In the genomic region with DNA sequence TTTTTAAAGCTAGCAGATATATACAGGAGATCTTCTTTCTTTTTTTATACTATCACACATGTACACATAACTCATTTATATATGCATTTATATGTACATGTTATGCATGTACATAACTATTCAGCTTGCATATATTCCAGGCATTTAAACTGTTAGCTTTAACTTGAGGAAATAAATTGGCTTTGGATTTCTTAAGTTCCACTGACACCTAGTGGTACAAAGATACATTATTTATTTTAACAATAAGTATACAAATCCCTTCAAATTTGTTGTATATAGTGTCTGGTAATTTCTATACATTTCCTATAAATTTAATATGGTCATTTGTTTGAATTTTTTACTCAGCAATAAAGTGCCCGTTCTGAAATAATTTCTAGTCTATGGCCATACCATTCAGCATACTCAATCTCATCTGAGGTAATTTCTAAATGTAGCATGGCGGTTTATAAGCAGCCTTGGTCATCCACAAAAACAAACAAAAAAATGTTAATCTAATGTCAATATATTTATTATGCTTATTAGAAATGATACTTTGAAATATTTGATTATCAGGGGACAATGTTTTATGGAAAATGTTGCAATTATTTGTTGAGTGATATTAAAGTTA, we compare ENCODE assay signal across 9 cellular contexts. TPM values are rescaled to one million over a fixed set of nuclear protein-coding genes. Genes with fewer than 3 reads are reported as not detected.
A peak's percentile ranks its signal among the peaks of the same experiment; 100 is the strongest.
DNase-seq lines count a peak whose midpoint lies in the region; ATAC-seq and TF ChIP-seq lines count a peak whose summit lies in the region.
"Had no signal": no experiment of that assay in that cellular context is flagged by ENCODE, and none has a peak within 500 bp of the region (broad histone marks: within the 10 kb centered on the region; RNA-seq: fewer than 3 reads in every experiment).

No MANE protein-coding gene starts in this region.

- no peaks in the 10 kb centered on the region for H3K4me1 ChIP-seq in tibial nerve
- H3K4me1 ChIP-seq: SJCRH30 had no signal

- no peaks in the 10 kb centered on the region for H3K27me3 ChIP-seq in tibial nerve
- H3K27me3 ChIP-seq: SJCRH30 had no signal

- no peaks in the 10 kb centered on the region for H3K9me3 ChIP-seq in tibial nerve
- H3K9me3 ChIP-seq: SJCRH30 had no signal

- ATAC-seq in activated CD8-positive, alpha-beta T cell treated with anti-CD3 and anti-CD28 coated beads for 36 hours, result no peak
- no peak for ATAC-seq in activated CD8-positive, alpha-beta T cell treated with anti-CD3 and anti-CD28 coated beads, Interleukin-2, amount 10 ng/mL, durations not matched to agents 7 days and 5 days
- ATAC-seq in SK-N-SH treated with all-trans-retinoic acid at 6 μM for 48 hours, result peak; percentile 61; the same call in 2 of the 3 replicates
- no peak for ATAC-seq in GM19395 (IDR thresholded peaks at IDR 0.05; ENCODE audit: unreplicated experiment)

- H3K4me3 ChIP-seq in tibial nerve, result no peak overlapping the region
- H3K4me3 ChIP-seq: SJCRH30 had no signal

- TF ChIP-seq CTCF in activated CD8-positive, alpha-beta T cell treated with anti-CD3 and anti-CD28 coated beads for 36 hours (IDR thresholded peaks at IDR 0.05), result peak; percentile 61
- peak; percentile 18 to 59 (median 38) for TF ChIP-seq CTCF in tibial nerve (IDR thresholded peaks at IDR 0.05)

- intact Hi-C loops in activated CD8-positive, alpha-beta T cell treated with anti-CD3 and anti-CD28 coated beads for 36 hours (cut with micrococcal nuclease), result no loop called here

- no peak overlapping the region for H3K27ac ChIP-seq in tibial nerve
- H3K27ac ChIP-seq: SJCRH30 had no signal

- no peaks in the 10 kb centered on the region for H3K4me1 Mint-ChIP-seq in activated CD8-positive, alpha-beta T cell treated with anti-CD3 and anti-CD28 coated beads for 36 hours (ENCODE audit: low read depth)
- no peaks in the 10 kb centered on the region for H3K4me1 Mint-ChIP-seq in activated CD8-positive, alpha-beta T cell treated with anti-CD3 and anti-CD28 coated beads, Interleukin-2, amount 10 ng/mL, durations not matched to agents 7 days and 5 days (ENCODE audit: low read depth)

- CTCF ChIA-PET in activated CD8-positive, alpha-beta T cell treated with anti-CD3 and anti-CD28 coated beads for 36 hours (lab: Charles Lee), result interaction anchor here (0.6 to 2.5 kb wide), 25 partner anchors 9 to 298 kb away, joined by 3 to 9 read pairs (median 4); a partner anchor contains a TSS
- CTCF ChIA-PET in activated CD8-positive, alpha-beta T cell treated with anti-CD3 and anti-CD28 coated beads, Interleukin-2, amount 10 ng/mL, durations not matched to agents 7 days and 5 days (lab: Charles Lee), result interaction anchor here (0.8 to 2.5 kb wide), 28 partner anchors 9 to 950 kb away, joined by 3 to 22 read pairs (median 4); a partner anchor contains a TSS

- TF ChIP-seq POLR2A in tibial nerve (IDR thresholded peaks at IDR 0.05), result no peak

- DNase-seq in activated CD8-positive, alpha-beta T cell treated with anti-CD3 and anti-CD28 coated beads for 36 hours, result no peak
- DNase-seq in activated CD8-positive, alpha-beta T cell treated with anti-CD3 and anti-CD28 coated beads, Interleukin-2, amount 10 ng/mL, durations not matched to agents 7 days and 5 days, result no peak
- DNase-seq in glomerular endothelial cell (ENCODE audit: extremely low read depth, low read depth, low spot score) (peak; percentile 36), tibial nerve (ENCODE audit: low spot score in 2 of 2) (no peak), SHP77 (lab: John Stamatoyannopoulos, UW) (no peak)
- DNase-seq in activated CD8-positive, alpha-beta memory T cell treated with anti-CD3 and anti-CD28 coated beads, Interleukin-2, amount 50 U/mL, for 4 hours, result no peak

- WGBS in tibial nerve, 2 donors, result 89% methylated on average over 2 of the region's 2 CpGs

- POLR2A ChIA-PET in activated CD8-positive, alpha-beta T cell treated with anti-CD3 and anti-CD28 coated beads for 36 hours (lab: Charles Lee), result no interaction called here
- POLR2A ChIA-PET in activated CD8-positive, alpha-beta T cell treated with anti-CD3 and anti-CD28 coated beads, Interleukin-2, amount 10 ng/mL, durations not matched to agents 7 days and 5 days (lab: Charles Lee), result no interaction called here

- H3K36me3 ChIP-seq in tibial nerve, result peaks cover 2 to 90% (median 13%) of the 10 kb centered on the region in 3 donors

- peaks cover 27% of the 10 kb centered on the region for H3K36me3 Mint-ChIP-seq in activated CD8-positive, alpha-beta T cell treated with anti-CD3 and anti-CD28 coated beads for 36 hours (ENCODE audit: low read depth)
- H3K36me3 Mint-ChIP-seq in activated CD8-positive, alpha-beta T cell treated with anti-CD3 and anti-CD28 coated beads, Interleukin-2, amount 10 ng/mL, durations not matched to agents 7 days and 5 days (ENCODE audit: low read depth), result peaks cover 24% of the 10 kb centered on the region

- no peak overlapping the region for H3K27ac Mint-ChIP-seq in activated CD8-positive, alpha-beta T cell treated with anti-CD3 and anti-CD28 coated beads for 36 hours
- no peak overlapping the region for H3K27ac Mint-ChIP-seq in activated CD8-positive, alpha-beta T cell treated with anti-CD3 and anti-CD28 coated beads, Interleukin-2, amount 10 ng/mL, durations not matched to agents 7 days and 5 days

- H3K27me3 Mint-ChIP-seq in activated CD8-positive, alpha-beta T cell treated with anti-CD3 and anti-CD28 coated beads for 36 hours, result no peaks in the 10 kb centered on the region
- no peaks in the 10 kb centered on the region for H3K27me3 Mint-ChIP-seq in activated CD8-positive, alpha-beta T cell treated with anti-CD3 and anti-CD28 coated beads, Interleukin-2, amount 10 ng/mL, durations not matched to agents 7 days and 5 days (ENCODE audit: low read depth)

- H3K9me3 Mint-ChIP-seq in activated CD8-positive, alpha-beta T cell treated with anti-CD3 and anti-CD28 coated beads for 36 hours, result no peaks in the 10 kb centered on the region
- no peaks in the 10 kb centered on the region for H3K9me3 Mint-ChIP-seq in activated CD8-positive, alpha-beta T cell treated with anti-CD3 and anti-CD28 coated beads, Interleukin-2, amount 10 ng/mL, durations not matched to agents 7 days and 5 days (ENCODE audit: insufficient read depth)

- no peak overlapping the region for H3K4me3 Mint-ChIP-seq in activated CD8-positive, alpha-beta T cell treated with anti-CD3 and anti-CD28 coated beads for 36 hours
- H3K4me3 Mint-ChIP-seq in activated CD8-positive, alpha-beta T cell treated with anti-CD3 and anti-CD28 coated beads, Interleukin-2, amount 10 ng/mL, durations not matched to agents 7 days and 5 days, result no peak overlapping the region

- TF ChIP-seq EP300 in tibial nerve (IDR thresholded peaks at IDR 0.05), result no peak

TF ChIP-seq in SK-N-SH treated with all-trans-retinoic acid at 6 μM for 48 hours, 23 proteins besides CTCF, POLR2A, EP300 and RAD21:
- TF ChIP-seq TOX (CRISPR knock-in tag; IDR thresholded peaks at IDR 0.05; ENCODE audit: borderline replicate concordance) (no peak), ISL1 (CRISPR knock-in tag; IDR thresholded peaks at IDR 0.05) (no peak), ZC3H10 (CRISPR knock-in tag; IDR thresholded peaks at IDR 0.05) (no peak), ZNF8 (CRISPR knock-in tag; IDR thresholded peaks at IDR 0.05) (no peak)
- TF ChIP-seq, protein P1, sequence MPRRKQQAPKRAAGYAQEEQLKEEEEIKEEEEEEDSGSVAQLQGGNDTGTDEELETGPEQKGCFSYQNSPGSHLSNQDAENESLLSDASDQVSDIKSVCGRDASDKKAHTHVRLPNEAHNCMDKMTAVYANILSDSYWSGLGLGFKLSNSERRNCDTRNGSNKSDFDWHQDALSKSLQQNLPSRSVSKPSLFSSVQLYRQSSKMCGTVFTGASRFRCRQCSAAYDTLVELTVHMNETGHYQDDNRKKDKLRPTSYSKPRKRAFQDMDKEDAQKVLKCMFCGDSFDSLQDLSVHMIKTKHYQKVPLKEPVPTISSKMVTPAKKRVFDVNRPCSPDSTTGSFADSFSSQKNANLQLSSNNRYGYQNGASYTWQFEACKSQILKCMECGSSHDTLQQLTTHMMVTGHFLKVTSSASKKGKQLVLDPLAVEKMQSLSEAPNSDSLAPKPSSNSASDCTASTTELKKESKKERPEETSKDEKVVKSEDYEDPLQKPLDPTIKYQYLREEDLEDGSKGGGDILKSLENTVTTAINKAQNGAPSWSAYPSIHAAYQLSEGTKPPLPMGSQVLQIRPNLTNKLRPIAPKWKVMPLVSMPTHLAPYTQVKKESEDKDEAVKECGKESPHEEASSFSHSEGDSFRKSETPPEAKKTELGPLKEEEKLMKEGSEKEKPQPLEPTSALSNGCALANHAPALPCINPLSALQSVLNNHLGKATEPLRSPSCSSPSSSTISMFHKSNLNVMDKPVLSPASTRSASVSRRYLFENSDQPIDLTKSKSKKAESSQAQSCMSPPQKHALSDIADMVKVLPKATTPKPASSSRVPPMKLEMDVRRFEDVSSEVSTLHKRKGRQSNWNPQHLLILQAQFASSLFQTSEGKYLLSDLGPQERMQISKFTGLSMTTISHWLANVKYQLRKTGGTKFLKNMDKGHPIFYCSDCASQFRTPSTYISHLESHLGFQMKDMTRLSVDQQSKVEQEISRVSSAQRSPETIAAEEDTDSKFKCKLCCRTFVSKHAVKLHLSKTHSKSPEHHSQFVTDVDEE (CRISPR knock-in tag; IDR thresholded peaks at IDR 0.05), result no peak
- TF ChIP-seq, protein P2, sequence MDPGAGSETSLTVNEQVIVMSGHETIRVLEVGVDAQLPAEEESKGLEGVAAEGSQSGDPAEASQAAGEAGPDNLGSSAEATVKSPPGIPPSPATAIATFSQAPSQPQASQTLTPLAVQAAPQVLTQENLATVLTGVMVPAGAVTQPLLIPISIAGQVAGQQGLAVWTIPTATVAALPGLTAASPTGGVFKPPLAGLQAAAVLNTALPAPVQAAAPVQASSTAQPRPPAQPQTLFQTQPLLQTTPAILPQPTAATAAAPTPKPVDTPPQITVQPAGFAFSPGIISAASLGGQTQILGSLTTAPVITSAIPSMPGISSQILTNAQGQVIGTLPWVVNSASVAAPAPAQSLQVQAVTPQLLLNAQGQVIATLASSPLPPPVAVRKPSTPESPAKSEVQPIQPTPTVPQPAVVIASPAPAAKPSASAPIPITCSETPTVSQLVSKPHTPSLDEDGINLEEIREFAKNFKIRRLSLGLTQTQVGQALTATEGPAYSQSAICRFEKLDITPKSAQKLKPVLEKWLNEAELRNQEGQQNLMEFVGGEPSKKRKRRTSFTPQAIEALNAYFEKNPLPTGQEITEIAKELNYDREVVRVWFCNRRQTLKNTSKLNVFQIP (CRISPR knock-in tag; IDR thresholded peaks at IDR 0.05; ENCODE audit: borderline replicate concordance, low read depth), result no peak
TF ChIP-seq in SK-N-SH treated with all-trans-retinoic acid at 6 μM for 48 hours: peak in this region for 0.

RNA-seq across cellular contexts. Expression of a gene that starts 11.6 kb away (rescaled TPM):
- total RNA-seq in activated CD8-positive, alpha-beta T cell treated with anti-CD3 and anti-CD28 coated beads for 36 hours, result 10 to 100 TPM; 36.6 to 37.6 TPM
- 10 to 100 TPM; 49.0 to 51.5 TPM for total RNA-seq in activated CD8-positive, alpha-beta T cell treated with anti-CD3 and anti-CD28 coated beads, Interleukin-2, amount 10 ng/mL, durations not matched to agents 7 days and 5 days
- total RNA-seq in glomerular endothelial cell, result 23.1 and 26.7 TPM in 2 replicates
- 10 to 100 TPM; 20.2 to 44.1 (median 31.8) TPM for total RNA-seq in tibial nerve

RNA-seq across cellular contexts. Expression of a gene that starts 11.9 kb away (rescaled TPM):
- total RNA-seq in activated CD8-positive, alpha-beta T cell treated with anti-CD3 and anti-CD28 coated beads for 36 hours, result 10 to 100 TPM; 29.4 to 30.0 TPM
- 10 to 100 TPM; 40.2 to 43.7 TPM for total RNA-seq in activated CD8-positive, alpha-beta T cell treated with anti-CD3 and anti-CD28 coated beads, Interleukin-2, amount 10 ng/mL, durations not matched to agents 7 days and 5 days
- total RNA-seq in glomerular endothelial cell (22.1 and 28.3 TPM in 2 replicates), tibial nerve (100 to 1,000 TPM in 3 of 4 donors, 10 to 100 TPM in 1; 96.5 to 253 (median 127) TPM)
